ENCODE assay signal across 1 cellular context in the genomic region with DNA sequence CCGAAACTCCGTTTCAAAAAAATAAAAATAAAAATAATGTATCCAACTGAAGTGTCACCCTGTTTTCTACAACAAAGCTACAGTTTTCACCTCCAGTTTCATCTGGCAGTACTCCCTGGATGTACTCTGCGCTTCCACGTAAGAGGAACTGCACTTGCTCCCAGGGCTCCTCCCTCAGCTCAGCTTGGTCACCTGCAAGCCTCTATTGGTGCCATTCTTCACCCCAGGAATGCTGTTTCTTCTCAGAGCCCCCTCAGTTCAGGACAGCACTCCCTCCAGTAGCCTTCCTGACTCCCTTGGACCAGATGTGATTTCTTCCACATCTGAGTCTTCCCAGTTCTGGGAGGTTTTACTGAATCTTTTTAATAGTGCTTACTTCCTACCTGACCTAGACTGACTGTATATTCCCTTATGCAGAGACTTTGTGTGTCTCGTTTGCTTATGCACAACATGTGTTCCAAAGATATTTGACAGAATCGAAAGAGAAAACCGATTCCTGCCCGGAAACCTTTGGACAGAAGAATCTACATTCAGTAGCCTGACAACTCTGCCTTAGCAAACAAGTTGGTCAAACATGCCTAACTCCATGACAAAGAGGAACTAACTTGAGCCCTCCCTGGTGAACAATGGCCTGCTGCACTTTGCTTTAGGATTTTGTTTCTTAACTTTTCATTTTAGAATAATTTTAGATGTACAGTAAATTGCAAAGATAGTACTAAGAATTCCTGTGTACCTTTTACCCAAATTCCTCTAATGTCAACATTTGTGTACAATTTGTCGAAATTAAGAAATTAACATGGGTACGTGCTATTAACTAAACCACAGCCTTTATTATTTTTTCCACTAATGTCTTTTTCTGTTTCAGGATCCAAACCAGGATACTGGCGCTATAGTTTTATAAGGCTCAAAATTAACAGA.
TF ChIP-seq lines count a peak whose summit lies in the region.

No MANE protein-coding gene starts in this region.

TF ChIP-seq in liver, 16 proteins besides CTCF, POLR2A, EP300 and RAD21 (continued from another document):
- TF ChIP-seq ZBTB33 (IDR thresholded peaks at IDR 0.05) = no peak
- no peak for TF ChIP-seq EGR1 (IDR thresholded peaks at IDR 0.05; ENCODE audit: low read depth in 2 of 2)
- peak; percentile 42 for TF ChIP-seq HNF4A (conservative IDR thresholded peaks at IDR 0.05)
- peak; percentile 90 for TF ChIP-seq TAF1 (conservative IDR thresholded peaks at IDR 0.05)
- TF ChIP-seq JUND (IDR thresholded peaks at IDR 0.05) = no peak
- TF ChIP-seq, protein P1, sequence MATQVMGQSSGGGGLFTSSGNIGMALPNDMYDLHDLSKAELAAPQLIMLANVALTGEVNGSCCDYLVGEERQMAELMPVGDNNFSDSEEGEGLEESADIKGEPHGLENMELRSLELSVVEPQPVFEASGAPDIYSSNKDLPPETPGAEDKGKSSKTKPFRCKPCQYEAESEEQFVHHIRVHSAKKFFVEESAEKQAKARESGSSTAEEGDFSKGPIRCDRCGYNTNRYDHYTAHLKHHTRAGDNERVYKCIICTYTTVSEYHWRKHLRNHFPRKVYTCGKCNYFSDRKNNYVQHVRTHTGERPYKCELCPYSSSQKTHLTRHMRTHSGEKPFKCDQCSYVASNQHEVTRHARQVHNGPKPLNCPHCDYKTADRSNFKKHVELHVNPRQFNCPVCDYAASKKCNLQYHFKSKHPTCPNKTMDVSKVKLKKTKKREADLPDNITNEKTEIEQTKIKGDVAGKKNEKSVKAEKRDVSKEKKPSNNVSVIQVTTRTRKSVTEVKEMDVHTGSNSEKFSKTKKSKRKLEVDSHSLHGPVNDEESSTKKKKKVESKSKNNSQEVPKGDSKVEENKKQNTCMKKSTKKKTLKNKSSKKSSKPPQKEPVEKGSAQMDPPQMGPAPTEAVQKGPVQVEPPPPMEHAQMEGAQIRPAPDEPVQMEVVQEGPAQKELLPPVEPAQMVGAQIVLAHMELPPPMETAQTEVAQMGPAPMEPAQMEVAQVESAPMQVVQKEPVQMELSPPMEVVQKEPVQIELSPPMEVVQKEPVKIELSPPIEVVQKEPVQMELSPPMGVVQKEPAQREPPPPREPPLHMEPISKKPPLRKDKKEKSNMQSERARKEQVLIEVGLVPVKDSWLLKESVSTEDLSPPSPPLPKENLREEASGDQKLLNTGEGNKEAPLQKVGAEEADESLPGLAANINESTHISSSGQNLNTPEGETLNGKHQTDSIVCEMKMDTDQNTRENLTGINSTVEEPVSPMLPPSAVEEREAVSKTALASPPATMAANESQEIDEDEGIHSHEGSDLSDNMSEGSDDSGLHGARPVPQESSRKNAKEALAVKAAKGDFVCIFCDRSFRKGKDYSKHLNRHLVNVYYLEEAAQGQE (IDR thresholded peaks at IDR 0.05) = peak; percentile 24
- TF ChIP-seq SP1 (IDR thresholded peaks at IDR 0.05) = peak; percentile 63
- TF ChIP-seq, protein P2, sequence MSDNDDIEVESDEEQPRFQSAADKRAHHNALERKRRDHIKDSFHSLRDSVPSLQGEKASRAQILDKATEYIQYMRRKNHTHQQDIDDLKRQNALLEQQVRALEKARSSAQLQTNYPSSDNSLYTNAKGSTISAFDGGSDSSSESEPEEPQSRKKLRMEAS (IDR thresholded peaks at IDR 0.05) = no peak
- TF ChIP-seq YY1 (IDR thresholded peaks at IDR 0.05) = peak; percentile 62
- no peak for TF ChIP-seq FOXA2 (IDR thresholded peaks at IDR 0.05)
- TF ChIP-seq RXRA (IDR thresholded peaks at IDR 0.05) = peak in 1 of 2 donors; percentile 24
- peak; percentile 30 for TF ChIP-seq HNF4G (IDR thresholded peaks at IDR 0.05)
